17 cellular contexts compared by ENCODE assay signal in the genomic region with DNA sequence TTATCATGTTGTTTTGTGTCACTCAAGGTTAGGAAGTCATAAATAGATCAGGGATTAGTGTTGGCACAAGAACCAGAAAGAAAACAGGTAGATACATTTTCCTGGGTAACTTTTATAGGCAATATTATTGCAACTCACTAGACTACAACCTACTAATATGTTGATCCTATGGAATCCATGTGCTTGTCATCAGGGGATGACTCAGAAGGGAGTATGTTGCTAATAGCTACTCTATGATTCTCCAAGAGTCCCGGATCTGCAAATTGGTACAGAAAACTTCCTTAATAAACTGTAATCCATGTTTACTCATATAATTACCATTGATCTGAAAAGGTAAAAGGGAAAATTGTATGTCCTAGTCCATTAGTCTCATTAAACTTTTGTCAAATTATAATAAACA. TPM values are rescaled to one million over a fixed set of nuclear protein-coding genes. Genes with fewer than 3 reads are reported as not detected.
DNase-seq lines count a peak whose midpoint lies in the region; ATAC-seq, FAIRE-seq and TF ChIP-seq lines count a peak whose summit lies in the region.
"Had no signal": no experiment of that assay in that cellular context is flagged by ENCODE, and none has a peak within 500 bp of the region (broad histone marks: within the 10 kb centered on the region; RNA-seq: fewer than 3 reads in every experiment).

No MANE protein-coding gene starts in this region.

- POLR2A ChIA-PET in K562 (lab: Yijun Ruan, JAX) = interaction anchor here (0.7 kb wide), 1 partner anchor 56 kb away, joined by 3 read pairs; no protein-coding TSS in a partner anchor

- no peaks in the 10 kb centered on the region for H3K79me2 ChIP-seq in K562 (ENCODE audit: control insufficient read depth, insufficient read depth, low read length)

- CTCF ChIA-PET in K562 (lab: Yijun Ruan, JAX; ENCODE audit: low intra/inter-chr PET ratio) = no interaction called here

- no peaks in the 10 kb centered on the region for H3K36me3 ChIP-seq in K562 (ENCODE audit: control insufficient read depth, insufficient read depth, low read length)
- H3K36me3 ChIP-seq in mucosa of descending colon (ENCODE audit: low read depth) = no peaks in the 10 kb centered on the region

- ATAC-seq in K562 = no peak
- no peak for ATAC-seq in HG02970 (IDR thresholded peaks at IDR 0.05; ENCODE audit: low FRiP score, unreplicated experiment)
- no peak for ATAC-seq in mucosa of descending colon
- ATAC-seq: HCT116 had no signal

- H3K9me3 ChIP-seq in K562 (replicated peaks; ENCODE audit: control insufficient read depth, insufficient read depth, low read depth, low read length) (no peaks in the 10 kb centered on the region), mucosa of descending colon (no peaks in the 10 kb centered on the region)

- no peaks in the 10 kb centered on the region for H4K20me1 ChIP-seq in K562 (replicated peaks; ENCODE audit: control insufficient read depth, insufficient read depth, low read length)

- H3K4me2 ChIP-seq in K562 (ENCODE audit: insufficient read depth, low read length) = no peak overlapping the region

- H3K27ac ChIP-seq in K562 (ENCODE audit: extremely low read depth, low read depth, low read length) = no peak overlapping the region
- H3K27ac ChIP-seq: C4-2B, HL-60 had no signal

- no peak overlapping the region for H3K9ac ChIP-seq in K562 (ENCODE audit: insufficient read depth in 1 of 2, low read depth in 2 of 2, low read length in 2 of 2)

- no peak for TF ChIP-seq RAD21 in K562 (CRISPR knock-in tag; conservative IDR thresholded peaks at IDR 0.05 in 1 of 2, IDR thresholded peaks at IDR 0.05 in 1 of 2)

- TF ChIP-seq CTCF in D721Med (IDR thresholded peaks at IDR 0.05; ENCODE audit: insufficient read depth, missing control alignments) (no peak), K562 (IDR thresholded peaks at IDR 0.05 in 2 of 3, conservative IDR thresholded peaks at IDR 0.05 in 1 of 3; ENCODE audit: insufficient read depth in 2 of 3, low read depth in 1 of 3, low read length in 3 of 3) (no peak), foreskin fibroblast (IDR thresholded peaks at IDR 0.05; ENCODE audit: low read depth, low read length) (no peak), mucosa of descending colon (IDR thresholded peaks at IDR 0.05) (no peak)

- BruUV-seq in K562 (replicated peaks; lab: Mats Ljungman, UMichigan) = no TSS peak

- H2AFZ ChIP-seq in K562 (ENCODE audit: low read depth, low read length) = no peak overlapping the region

- no peak for TF ChIP-seq EP300 in K562 (IDR thresholded peaks at IDR 0.05; ENCODE audit: low read length)

- TF ChIP-seq POLR2A in K562 (conservative IDR thresholded peaks at IDR 0.05) = no peak

- H3K4me1 ChIP-seq in K562 (replicated peaks in 1 of 2; ENCODE audit: control insufficient read depth in 2 of 2, insufficient read depth in 2 of 2, low read length in 2 of 2) (no peaks in the 10 kb centered on the region), mucosa of descending colon (ENCODE audit: low read depth) (no peaks in the 10 kb centered on the region)

- WGBS in K562 (ENCODE audit: insufficient coverage, low coverage, missing lambda C conversion rate) = 56% methylated on average over 1 of the region's 1 CpG

- peak; percentile 11 for FAIRE-seq in D721Med (lab: Jason Lieb, UNC)
- FAIRE-seq in K562 (lab: Jason Lieb, UNC) = no peak

- no peak overlapping the region for H3K4me3 ChIP-seq in K562
- no peak overlapping the region for H3K4me3 ChIP-seq in foreskin fibroblast (ENCODE audit: low read depth in 1 of 2, low read length in 2 of 2)
- H3K4me3 ChIP-seq in mucosa of descending colon = no peak overlapping the region

- intact Hi-C loops in K562 (cut with micrococcal nuclease) = no loop called here
- intact Hi-C loops in mucosa of descending colon (cut with DNase I, micrococcal nuclease) = no loop called here

- H3K9me1 ChIP-seq in K562 (ENCODE audit: control insufficient read depth, insufficient read depth, low read length) = no peaks in the 10 kb centered on the region

- H3K27me3 ChIP-seq in K562 (ENCODE audit: control insufficient read depth in 2 of 2, insufficient read depth in 2 of 2, low read length in 2 of 2) = no peaks in the 10 kb centered on the region

- DNase-seq in D721Med (ENCODE audit: insufficient read length, low spot score) = no peak
- peak; percentile 2 for DNase-seq in HCEC 1CT
- no peak for DNase-seq in K562 (ENCODE audit: extremely low read depth in 1 of 4, low spot score in 3 of 4)
- peak; percentile 25 to 71 for DNase-seq in foreskin fibroblast
- no peak for DNase-seq in NCI-H1694 treated with DMSO at 0.1 percent for 48 hours (lab: John Stamatoyannopoulos, UW)
- no peak for DNase-seq in mucosa of descending colon
- DNase-seq: DMS 273 treated with DMSO at 0.1 percent for 48 hours, NCI-H1417 treated with DMSO at 0.1 percent for 48 hours, NCI-H2029, NCI-H2171, NCI-H446, NCI-H69, Right ventricle myocardium superior had no signal

- in situ Hi-C loops in K562 (cut with MboI) = no loop called here

TF ChIP-seq in K562, 482 proteins besides CTCF, POLR2A, EP300 and RAD21:
- TF ChIP-seq FOSL1 (tag; conservative IDR thresholded peaks at IDR 0.05) (0 out of 2 replicates have a peak, but pooled peaks have one; percentile 20), DPF2 (IDR thresholded peaks at IDR 0.05) (no peak)
- TF ChIP-seq, protein P1, sequence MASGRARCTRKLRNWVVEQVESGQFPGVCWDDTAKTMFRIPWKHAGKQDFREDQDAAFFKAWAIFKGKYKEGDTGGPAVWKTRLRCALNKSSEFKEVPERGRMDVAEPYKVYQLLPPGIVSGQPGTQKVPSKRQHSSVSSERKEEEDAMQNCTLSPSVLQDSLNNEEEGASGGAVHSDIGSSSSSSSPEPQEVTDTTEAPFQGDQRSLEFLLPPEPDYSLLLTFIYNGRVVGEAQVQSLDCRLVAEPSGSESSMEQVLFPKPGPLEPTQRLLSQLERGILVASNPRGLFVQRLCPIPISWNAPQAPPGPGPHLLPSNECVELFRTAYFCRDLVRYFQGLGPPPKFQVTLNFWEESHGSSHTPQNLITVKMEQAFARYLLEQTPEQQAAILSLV (tag; IDR thresholded peaks at IDR 0.05) = no peak

RNA-seq across cellular contexts. Expression of a gene that starts 11.7 kb away (rescaled TPM):
- total RNA-seq in K562 (2011; cell fraction: chromatin; rRNA removed; ENCODE audit: low replicate concordance) = not detected in 2 replicates
- total RNA-seq in K562 (2011; cell fraction: nucleolus; rRNA removed) = not detected in 2 replicates
- not detected in 2 replicates for total RNA-seq in K562 (2011; cell fraction: nucleoplasm; rRNA removed)
- total RNA-seq in K562 (2014; rRNA removed) = not detected in 2 replicates
- not detected in 2 replicates for total RNA-seq in K562 (2014; rRNA removed; fragmentation: Illumina TruSeq; extraction: Trizol)
- not detected in 2 replicates for total RNA-seq in K562 (2015; rRNA removed; fragmentation: Illumina TruSeq; extraction: Trizol)
- total RNA-seq in K562 (2021) = not detected in 2 replicates
- not detected in 2 replicates for polyA plus RNA-seq in K562 (2011; rRNA removed)
- polyA plus RNA-seq in K562 (2011; cell fraction: cytosol; rRNA removed) = not detected in 2 replicates
- polyA plus RNA-seq in K562 (2011; cell fraction: nucleus; rRNA removed) = not detected in 2 replicates
- 0.17 and 0.25 TPM in 2 replicates for polyA plus RNA-seq in K562 (2012)
- not detected in 2 replicates for polyA plus RNA-seq in K562 (2014; fragmentation: Illumina TruSeq; extraction: Trizol)
- under 1 TPM; 0.06 to 0.13 TPM for polyA plus RNA-seq in K562 (2014; fragmentation: Nextera tagmentation; extraction: Ambion mirVana)
- not detected in 2 replicates for polyA plus RNA-seq in K562 (2014; rRNA removed)
- not detected in 2 replicates for polyA minus RNA-seq in K562 (2011; rRNA and poly(A)+ RNA removed)
- polyA minus RNA-seq in K562 (2011; cell fraction: cytosol; rRNA and poly(A)+ RNA removed) = not detected in 2 replicates
- polyA minus RNA-seq in K562 (2011; cell fraction: nucleus; rRNA and poly(A)+ RNA removed) = not detected in 2 replicates
- total RNA-seq in mucosa of descending colon = not detected
- total RNA-seq: Right ventricle myocardium superior had no signal

Comparison
In these comparisons a context has a peak if more than half of its experiments do, and no peak if none do; other contexts are left out.
1. DNase-seq: peak in HCEC 1CT (single experiment) and foreskin fibroblast (2 of 2); none in D721Med (single experiment), K562 (0 of 4), NCI-H1694 treated with DMSO at 0.1 percent for 48 hours (single experiment) and mucosa of descending colon (0 of 3).